ENCODE assay signal across 9 cellular contexts in the genomic region with DNA sequence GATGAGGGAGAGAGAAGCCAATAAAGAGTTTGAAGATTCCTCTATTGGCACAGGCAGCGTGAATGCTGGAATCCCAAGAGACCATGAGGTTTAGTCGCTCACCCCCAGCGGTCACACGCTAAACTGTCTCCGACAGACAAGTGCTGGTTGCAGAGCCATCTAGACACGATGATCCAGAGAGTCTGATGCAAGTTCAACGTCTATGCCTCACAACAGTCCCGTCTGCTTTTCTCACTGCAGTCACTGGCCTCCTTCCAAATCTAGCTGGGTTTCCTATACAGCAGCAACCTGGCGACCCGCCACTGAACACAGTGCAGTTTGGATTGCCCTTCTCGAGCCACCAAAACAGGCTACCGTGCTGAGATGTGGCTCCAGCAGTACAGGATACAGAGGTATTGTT.
A peak's percentile ranks its signal among the peaks of the same experiment; 100 is the strongest.
DNase-seq lines count a peak whose midpoint lies in the region; ATAC-seq, FAIRE-seq and TF ChIP-seq lines count a peak whose summit lies in the region.
"Had no signal": no experiment of that assay in that cellular context is flagged by ENCODE, and none has a peak within 500 bp of the region (broad histone marks: within the 10 kb centered on the region; RNA-seq: fewer than 3 reads in every experiment).

No MANE protein-coding gene starts in this region.

- no peak for TF ChIP-seq RAD21 in HepG2 (CRISPR knock-in tag; IDR thresholded peaks at IDR 0.05)

- CTCF ChIA-PET in HepG2 (lab: Yijun Ruan, JAX; ENCODE audit: low intra/inter-chr PET ratio, low total read pairs): no interaction called here

- no peaks in the 10 kb centered on the region; a peak in 1 of 5 replicates for H3K27me3 ChIP-seq in HepG2 (ENCODE audit: control insufficient read depth in 1 of 2, insufficient read depth in 2 of 2, low read length in 2 of 2)

- peak; percentile 51 for TF ChIP-seq CTCF in C4-2B (conservative IDR thresholded peaks at IDR 0.05)
- no peak for TF ChIP-seq CTCF in choroid plexus epithelial cell (conservative IDR thresholded peaks at IDR 0.05; ENCODE audit: low read depth, low read length)
- no peak for TF ChIP-seq CTCF in HepG2 (CRISPR knock-in tag; IDR thresholded peaks at IDR 0.05)

- FAIRE-seq in HepG2 (lab: Jason Lieb, UNC): no peak

- TF ChIP-seq EP300 in HepG2 (IDR thresholded peaks at IDR 0.05; ENCODE audit: low read depth in 2 of 2, low read length in 2 of 2): no peak
- TF ChIP-seq EP300 in HepG2 (CRISPR knock-in tag; IDR thresholded peaks at IDR 0.05; ENCODE audit: borderline replicate concordance): no peak

- in situ Hi-C loops in HepG2 (cut with HindIII; ENCODE audit: extremely low pct_ligation_motif_present, low pct_unique_long_range_greater_than_20kb): no loop called here

- no TSS peak for BruUV-seq in HepG2 (replicated peaks; lab: Mats Ljungman, UMichigan)

- POLR2A ChIA-PET in HepG2 (lab: Yijun Ruan, JAX): no interaction called here

- H3K4me2 ChIP-seq in HepG2 (ENCODE audit: low read depth, low read length): no peak overlapping the region

- 41% methylated on average over 9 of the region's 12 CpGs for WGBS in HepG2 (ENCODE audit: low lambda C conversion rate)

- intact Hi-C loops in HepG2 (cut with micrococcal nuclease; ENCODE audit: unreplicated experiment): no loop called here

- H3K27ac ChIP-seq in C4-2B (no peak overlapping the region), HepG2 (ENCODE audit: extremely low read length, insufficient read depth, low read length) (no peak overlapping the region)

- H2AFZ ChIP-seq in HepG2 (ENCODE audit: low read length): no peak overlapping the region

- no peaks in the 10 kb centered on the region for H3K36me3 ChIP-seq in HepG2 (replicated peaks in 1 of 2; ENCODE audit: control insufficient read depth in 1 of 2, insufficient read depth in 2 of 2, low read length in 2 of 2)

- no peak for TF ChIP-seq POLR2A in HepG2 (IDR thresholded peaks at IDR 0.05; ENCODE audit: insufficient read depth in 1 of 2, low read depth in 2 of 2, low read length in 2 of 2)

- no peaks in the 10 kb centered on the region for H4K20me1 ChIP-seq in HepG2 (ENCODE audit: insufficient read depth, low read length)

- H3K4me1 ChIP-seq in HepG2 (ENCODE audit: insufficient read depth, low read length): no peaks in the 10 kb centered on the region

- DNase-seq in Kasumi-1 (lab: John Stamatoyannopoulos, UW) (peak; percentile 64 to 78), choroid plexus epithelial cell (ENCODE audit: low read depth) (peak; percentile 93), NCI-H774 (lab: John Stamatoyannopoulos, UW) (no peak), HepG2 (ENCODE audit: low spot score) (no peak)
- DNase-seq in activated CD4-positive, alpha-beta T cell treated with anti-CD3 and anti-CD28 coated beads, Interleukin-2, amount 50 U/mL, for 48 hours: no peak
- DNase-seq: T1000 had no signal

- H3K9me3 ChIP-seq in HepG2 (ENCODE audit: low read length): no peaks in the 10 kb centered on the region

- ATAC-seq in GM19467 (IDR thresholded peaks at IDR 0.05; ENCODE audit: unreplicated experiment): peak; percentile 56
- no peak for ATAC-seq in GM18498 (IDR thresholded peaks at IDR 0.05; ENCODE audit: unreplicated experiment)
- no peak for ATAC-seq in HepG2

- no peak overlapping the region for H3K9ac ChIP-seq in HepG2 (ENCODE audit: insufficient read depth, low read depth, low read length)

- H3K4me3 ChIP-seq in choroid plexus epithelial cell (ENCODE audit: low read depth, low read length) (no peak overlapping the region), HepG2 (replicated peaks in 1 of 3; ENCODE audit: insufficient read depth in 1 of 3, low read depth in 2 of 3, low read length in 3 of 3) (no peak overlapping the region)

- H3K79me2 ChIP-seq in HepG2 (ENCODE audit: insufficient read depth, low read length): no peaks in the 10 kb centered on the region

TF ChIP-seq in HepG2, 621 proteins besides CTCF, POLR2A, EP300 and RAD21:
- TF ChIP-seq, protein P1, sequence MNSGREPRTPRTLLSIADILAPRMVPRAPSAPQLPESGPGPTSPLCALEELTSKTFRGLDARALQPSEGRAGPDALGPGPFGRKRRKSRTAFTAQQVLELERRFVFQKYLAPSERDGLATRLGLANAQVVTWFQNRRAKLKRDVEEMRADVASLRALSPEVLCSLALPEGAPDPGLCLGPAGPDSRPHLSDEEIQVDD (CRISPR knock-in tag; IDR thresholded peaks at IDR 0.05; ENCODE audit: borderline replicate concordance): no peak
- TF ChIP-seq, protein P2, sequence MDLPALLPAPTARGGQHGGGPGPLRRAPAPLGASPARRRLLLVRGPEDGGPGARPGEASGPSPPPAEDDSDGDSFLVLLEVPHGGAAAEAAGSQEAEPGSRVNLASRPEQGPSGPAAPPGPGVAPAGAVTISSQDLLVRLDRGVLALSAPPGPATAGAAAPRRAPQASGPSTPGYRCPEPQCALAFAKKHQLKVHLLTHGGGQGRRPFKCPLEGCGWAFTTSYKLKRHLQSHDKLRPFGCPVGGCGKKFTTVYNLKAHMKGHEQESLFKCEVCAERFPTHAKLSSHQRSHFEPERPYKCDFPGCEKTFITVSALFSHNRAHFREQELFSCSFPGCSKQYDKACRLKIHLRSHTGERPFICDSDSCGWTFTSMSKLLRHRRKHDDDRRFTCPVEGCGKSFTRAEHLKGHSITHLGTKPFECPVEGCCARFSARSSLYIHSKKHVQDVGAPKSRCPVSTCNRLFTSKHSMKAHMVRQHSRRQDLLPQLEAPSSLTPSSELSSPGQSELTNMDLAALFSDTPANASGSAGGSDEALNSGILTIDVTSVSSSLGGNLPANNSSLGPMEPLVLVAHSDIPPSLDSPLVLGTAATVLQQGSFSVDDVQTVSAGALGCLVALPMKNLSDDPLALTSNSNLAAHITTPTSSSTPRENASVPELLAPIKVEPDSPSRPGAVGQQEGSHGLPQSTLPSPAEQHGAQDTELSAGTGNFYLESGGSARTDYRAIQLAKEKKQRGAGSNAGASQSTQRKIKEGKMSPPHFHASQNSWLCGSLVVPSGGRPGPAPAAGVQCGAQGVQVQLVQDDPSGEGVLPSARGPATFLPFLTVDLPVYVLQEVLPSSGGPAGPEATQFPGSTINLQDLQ (CRISPR knock-in tag; IDR thresholded peaks at IDR 0.05): no peak
- TF ChIP-seq RFXANK (CRISPR knock-in tag; IDR thresholded peaks at IDR 0.05): no peak
- TF ChIP-seq NR1H2 (CRISPR knock-in tag; IDR thresholded peaks at IDR 0.05; ENCODE audit: borderline replicate concordance, low read depth): no peak
- no peak for TF ChIP-seq IRF2 (CRISPR knock-in tag; IDR thresholded peaks at IDR 0.05)
- no peak for TF ChIP-seq CCDC6 (CRISPR knock-in tag; IDR thresholded peaks at IDR 0.05)
- no peak for TF ChIP-seq GATA4 (IDR thresholded peaks at IDR 0.05; ENCODE audit: borderline replicate concordance, low read depth)
- TF ChIP-seq CHD4 (IDR thresholded peaks at IDR 0.05; ENCODE audit: borderline replicate concordance, low read length): no peak
- TF ChIP-seq ZZZ3 (CRISPR knock-in tag; IDR thresholded peaks at IDR 0.05; ENCODE audit: borderline replicate concordance): no peak
- TF ChIP-seq ZNF772 (CRISPR knock-in tag; IDR thresholded peaks at IDR 0.05): no peak
- TF ChIP-seq RBM22 (optimal IDR thresholded peaks at IDR 0.05; ENCODE audit: low read length): no peak
- no peak for TF ChIP-seq ZNF20 (CRISPR knock-in tag; IDR thresholded peaks at IDR 0.05)
- TF ChIP-seq, protein P3, sequence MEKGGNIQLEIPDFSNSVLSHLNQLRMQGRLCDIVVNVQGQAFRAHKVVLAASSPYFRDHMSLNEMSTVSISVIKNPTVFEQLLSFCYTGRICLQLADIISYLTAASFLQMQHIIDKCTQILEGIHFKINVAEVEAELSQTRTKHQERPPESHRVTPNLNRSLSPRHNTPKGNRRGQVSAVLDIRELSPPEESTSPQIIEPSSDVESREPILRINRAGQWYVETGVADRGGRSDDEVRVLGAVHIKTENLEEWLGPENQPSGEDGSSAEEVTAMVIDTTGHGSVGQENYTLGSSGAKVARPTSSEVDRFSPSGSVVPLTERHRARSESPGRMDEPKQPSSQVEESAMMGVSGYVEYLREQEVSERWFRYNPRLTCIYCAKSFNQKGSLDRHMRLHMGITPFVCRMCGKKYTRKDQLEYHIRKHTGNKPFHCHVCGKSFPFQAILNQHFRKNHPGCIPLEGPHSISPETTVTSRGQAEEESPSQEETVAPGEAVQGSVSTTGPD (CRISPR knock-in tag; IDR thresholded peaks at IDR 0.05): no peak
- no peak for TF ChIP-seq ZNF878 (CRISPR knock-in tag; IDR thresholded peaks at IDR 0.05)
- TF ChIP-seq ZNF781 (CRISPR knock-in tag; IDR thresholded peaks at IDR 0.05; ENCODE audit: borderline replicate concordance, not compliant biosample characterization): no peak
- TF ChIP-seq ZNF253 (CRISPR knock-in tag; IDR thresholded peaks at IDR 0.05; ENCODE audit: borderline replicate concordance): no peak
TF ChIP-seq in HepG2: peak in this region for 0.

Comparison
In these comparisons a context has a peak if more than half of its experiments do, and no peak if none do; other contexts are left out.
1. DNase-seq: peak in Kasumi-1 (2 of 2) and choroid plexus epithelial cell (single experiment); none in NCI-H774 (single experiment), HepG2 (single experiment) and activated CD4-positive, alpha-beta T cell treated with anti-CD3 and anti-CD28 coated beads, Interleukin-2, amount 50 U/mL, for 48 hours (0 of 2).